Comparison of ENCODE assay signal across 30 cellular contexts in the genomic region with DNA sequence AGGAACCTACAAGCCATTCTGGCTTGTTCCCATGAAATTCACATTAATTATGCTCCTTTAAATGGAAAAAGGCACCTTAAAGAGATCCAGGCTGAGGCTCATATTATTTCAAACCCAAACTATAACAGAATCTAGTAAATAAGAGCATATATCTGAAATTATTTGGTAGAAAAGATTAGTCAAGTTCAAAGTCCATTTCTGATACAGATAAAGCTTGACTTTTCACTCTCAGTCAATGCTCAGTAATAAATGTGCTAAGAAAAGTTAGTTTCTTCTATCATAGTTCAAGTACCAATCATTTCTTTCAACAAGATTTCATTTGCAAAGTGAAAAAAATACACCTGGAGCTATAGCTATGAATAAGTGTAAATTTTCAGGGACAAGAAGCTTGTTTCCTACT.
"Had no signal": no experiment of that assay in that cellular context is flagged by ENCODE, and none has a peak within 500 bp of the region (broad histone marks: within the 10 kb centered on the region; RNA-seq: fewer than 3 reads in every experiment).

No MANE protein-coding gene starts in this region.

- DNase-seq: activated CD4-positive, alpha-beta memory T cell treated with anti-CD3 and anti-CD28 coated beads for 36 hours; activated CD4-positive, alpha-beta T cell treated with anti-CD3 and anti-CD28 coated beads for 36 hours; activated CD4-positive, alpha-beta T cell treated with anti-CD3 and anti-CD28 coated beads, Interleukin-2, amount 10 ng/mL, durations not matched to agents 24 days and 14 days; activated CD4-positive, CD25-positive, alpha-beta regulatory T cell; activated CD4-positive, CD25-positive, alpha-beta regulatory T cell treated with anti-CD3 and anti-CD28 coated beads, Interleukin-2, amount 50 U/mL, for 72 hours; activated CD8-positive, alpha-beta memory T cell treated with anti-CD3 and anti-CD28 coated beads, Interleukin-2, amount 50 U/mL, for 48 hours; activated CD8-positive, alpha-beta T cell treated with anti-CD3 and anti-CD28 coated beads, Interleukin-2, amount 10 ng/mL, durations not matched to agents 7 days and 5 days; activated gamma-delta T cell; activated naive CD4-positive, alpha-beta T cell; activated naive CD4-positive, alpha-beta T cell treated with anti-CD3 and anti-CD28 coated beads, Interleukin-2, amount 10 ng/mL, durations not matched to agents 7 days and 5 days; activated naive CD8-positive, alpha-beta T cell treated with anti-CD3 and anti-CD28 coated beads, Interleukin-2, amount 10 ng/mL, durations not matched to agents 7 days and 5 days; activated T-cell treated with anti-CD3 and anti-CD28 coated beads for 4 hours; activated T-cell treated with anti-CD3 and anti-CD28 coated beads, Interleukin-2, amount 50 U/mL, for 24 hours; activated T-cell treated with anti-CD3 and anti-CD28 coated beads, Interleukin-2, amount 50 U/mL, for 72 hours; central memory CD4-positive, alpha-beta T cell; cerebellar nuclear complex; colonic mucosa; effector memory CD4-positive, alpha-beta T cell; endodermal cell; erythroblast; foreskin keratinocyte; gastrocnemius medialis; glutamatergic neuron; T-helper 2 cell had no signal

- H3K9me3 ChIP-seq: ascending aorta, breast epithelium, colonic mucosa, esophagus muscularis mucosa, gastrocnemius medialis had no signal

- H3K4me3 Mint-ChIP-seq: activated CD4-positive, alpha-beta memory T cell treated with anti-CD3 and anti-CD28 coated beads for 36 hours; activated CD4-positive, alpha-beta T cell treated with anti-CD3 and anti-CD28 coated beads for 36 hours; activated CD4-positive, alpha-beta T cell treated with anti-CD3 and anti-CD28 coated beads, Interleukin-2, amount 10 ng/mL, durations not matched to agents 24 days and 14 days; activated CD8-positive, alpha-beta T cell treated with anti-CD3 and anti-CD28 coated beads, Interleukin-2, amount 10 ng/mL, durations not matched to agents 7 days and 5 days; activated naive CD4-positive, alpha-beta T cell treated with anti-CD3 and anti-CD28 coated beads, Interleukin-2, amount 10 ng/mL, durations not matched to agents 7 days and 5 days; activated naive CD8-positive, alpha-beta T cell treated with anti-CD3 and anti-CD28 coated beads, Interleukin-2, amount 10 ng/mL, durations not matched to agents 7 days and 5 days; activated T-cell treated with anti-CD3 and anti-CD28 coated beads, Interleukin-2, amount 50 U/mL, for 24 hours; activated T-cell treated with anti-CD3 and anti-CD28 coated beads, Interleukin-2, amount 50 U/mL, for 72 hours; brain; endodermal cell had no signal

- H3K27ac ChIP-seq: breast epithelium, cardiac muscle cell, colonic mucosa, esophagus muscularis mucosa, foreskin keratinocyte, gastrocnemius medialis had no signal

- H3K36me3 ChIP-seq: breast epithelium, cardiac muscle cell had no signal

- H3K27ac Mint-ChIP-seq: activated CD4-positive, alpha-beta memory T cell treated with anti-CD3 and anti-CD28 coated beads for 36 hours; activated CD4-positive, alpha-beta T cell treated with anti-CD3 and anti-CD28 coated beads for 36 hours; activated CD4-positive, alpha-beta T cell treated with anti-CD3 and anti-CD28 coated beads, Interleukin-2, amount 10 ng/mL, durations not matched to agents 24 days and 14 days; activated CD8-positive, alpha-beta T cell treated with anti-CD3 and anti-CD28 coated beads, Interleukin-2, amount 10 ng/mL, durations not matched to agents 7 days and 5 days; activated naive CD4-positive, alpha-beta T cell treated with anti-CD3 and anti-CD28 coated beads, Interleukin-2, amount 10 ng/mL, durations not matched to agents 7 days and 5 days; activated naive CD4-positive, alpha-beta T cell treated with anti-CD3 and anti-CD28 coated beads, Interleukin-2, amount 50 U/mL, for 72 hours; activated naive CD8-positive, alpha-beta T cell treated with anti-CD3 and anti-CD28 coated beads, Interleukin-2, amount 10 ng/mL, durations not matched to agents 7 days and 5 days; activated T-cell treated with anti-CD3 and anti-CD28 coated beads, Interleukin-2, amount 50 U/mL, for 24 hours; activated T-cell treated with anti-CD3 and anti-CD28 coated beads, Interleukin-2, amount 50 U/mL, for 72 hours; brain; endodermal cell had no signal

- H3K27me3 ChIP-seq: ascending aorta, breast epithelium, cardiac muscle cell, colonic mucosa, esophagus muscularis mucosa, foreskin keratinocyte, gastrocnemius medialis had no signal

- H3K4me1 ChIP-seq: ascending aorta, breast epithelium, colonic mucosa, esophagus muscularis mucosa, foreskin keratinocyte, gastrocnemius medialis had no signal

- H3K4me1 Mint-ChIP-seq: activated CD4-positive, alpha-beta T cell treated with anti-CD3 and anti-CD28 coated beads for 36 hours; activated CD4-positive, alpha-beta T cell treated with anti-CD3 and anti-CD28 coated beads, Interleukin-2, amount 10 ng/mL, durations not matched to agents 24 days and 14 days; activated naive CD4-positive, alpha-beta T cell treated with anti-CD3 and anti-CD28 coated beads, Interleukin-2, amount 10 ng/mL, durations not matched to agents 7 days and 5 days; brain; endodermal cell had no signal

- H3K4me3 ChIP-seq: ascending aorta, breast epithelium, cardiac muscle cell, colonic mucosa, esophagus muscularis mucosa, gastrocnemius medialis had no signal

- H3K9me3 Mint-ChIP-seq: activated CD4-positive, alpha-beta T cell treated with anti-CD3 and anti-CD28 coated beads, Interleukin-2, amount 10 ng/mL, durations not matched to agents 24 days and 14 days; endodermal cell had no signal

- H3K27me3 Mint-ChIP-seq: activated CD4-positive, alpha-beta memory T cell treated with anti-CD3 and anti-CD28 coated beads for 36 hours; activated CD4-positive, alpha-beta T cell treated with anti-CD3 and anti-CD28 coated beads for 36 hours; activated CD4-positive, alpha-beta T cell treated with anti-CD3 and anti-CD28 coated beads, Interleukin-2, amount 10 ng/mL, durations not matched to agents 24 days and 14 days; activated naive CD4-positive, alpha-beta T cell treated with anti-CD3 and anti-CD28 coated beads, Interleukin-2, amount 10 ng/mL, durations not matched to agents 7 days and 5 days; activated naive CD8-positive, alpha-beta T cell treated with anti-CD3 and anti-CD28 coated beads, Interleukin-2, amount 10 ng/mL, durations not matched to agents 7 days and 5 days; activated T-cell treated with anti-CD3 and anti-CD28 coated beads, Interleukin-2, amount 50 U/mL, for 24 hours; brain had no signal

- H3K36me3 Mint-ChIP-seq: activated naive CD4-positive, alpha-beta T cell treated with anti-CD3 and anti-CD28 coated beads, Interleukin-2, amount 10 ng/mL, durations not matched to agents 7 days and 5 days; brain had no signal

- ATAC-seq: activated CD4-positive, alpha-beta T cell treated with anti-CD3 and anti-CD28 coated beads for 36 hours; activated CD8-positive, alpha-beta T cell treated with anti-CD3 and anti-CD28 coated beads, Interleukin-2, amount 10 ng/mL, durations not matched to agents 7 days and 5 days; activated naive CD4-positive, alpha-beta T cell treated with anti-CD3 and anti-CD28 coated beads, Interleukin-2, amount 50 U/mL, for 72 hours; activated T-cell treated with anti-CD3 and anti-CD28 coated beads, Interleukin-2, amount 50 U/mL, for 72 hours; foreskin keratinocyte; gastrocnemius medialis had no signal
